In genomic region chr14:99284254-99285004, GRCh38 we compare ENCODE assay signal across 25 cellular contexts.
"Had no signal": no experiment of that assay in that cellular context is flagged by ENCODE, and none has a peak within 500 bp of the region (broad histone marks: within the 10 kb centered on the region; RNA-seq: fewer than 3 reads in every experiment).

No MANE protein-coding gene starts in this region.

- ATAC-seq: activated naive CD8-positive, alpha-beta T cell treated with anti-CD3 and anti-CD28 coated beads, Interleukin-2, amount 50 U/mL, for 24 hours; gastrocnemius medialis; left colon; mucosa of descending colon; right cardiac atrium; T-helper 17 cell; upper lobe of right lung had no signal

- H3K4me1 Mint-ChIP-seq: neural crest cell had no signal

- H3K27ac Mint-ChIP-seq: activated CD4-positive, alpha-beta memory T cell treated with anti-CD3 and anti-CD28 coated beads, Interleukin-2, amount 10 ng/mL, durations not matched to agents 7 days and 5 days; activated naive CD8-positive, alpha-beta T cell treated with anti-CD3 and anti-CD28 coated beads, Interleukin-2, amount 50 U/mL, for 24 hours; activated T-helper 1 cell treated with anti-CD3 and anti-CD28 coated beads, Interleukin-12 subunit alpha, Interleukin-12 subunit beta, Interleukin-2, Interleukin-4 antibody, amounts not matched to agents 30 ng/mL and 10 ng/mL and 1 ng/mL, durations not matched to agents 14 hours and 24 hours and 36 hours; stimulated activated naive CD8-positive, alpha-beta T cell treated with anti-CD3 and anti-CD28 coated beads, Interleukin-15, Interleukin-2, amounts not matched to agents 100 ng/mL and 50 ng/mL, for 24 hours; T-helper 17 cell had no signal

- H3K36me3 ChIP-seq: esophagus muscularis mucosa, gastrocnemius medialis, ovary, thyroid gland, upper lobe of right lung had no signal

- H3K9me3 ChIP-seq: esophagus muscularis mucosa, gastrocnemius medialis, mucosa of descending colon, ovary, thyroid gland, upper lobe of right lung had no signal

- H3K9me3 Mint-ChIP-seq: activated CD4-positive, alpha-beta memory T cell treated with anti-CD3 and anti-CD28 coated beads, Interleukin-2, amount 10 ng/mL, durations not matched to agents 7 days and 5 days; activated naive CD8-positive, alpha-beta T cell treated with anti-CD3 and anti-CD28 coated beads, Interleukin-2, amount 50 U/mL, for 24 hours; activated T-helper 1 cell treated with anti-CD3 and anti-CD28 coated beads, Interleukin-12 subunit alpha, Interleukin-12 subunit beta, Interleukin-2, Interleukin-4 antibody, amounts not matched to agents 30 ng/mL and 10 ng/mL and 1 ng/mL, durations not matched to agents 14 hours and 24 hours and 36 hours; neural crest cell; stimulated activated naive CD8-positive, alpha-beta T cell treated with anti-CD3 and anti-CD28 coated beads, Interleukin-15, Interleukin-2, amounts not matched to agents 100 ng/mL and 50 ng/mL, for 24 hours had no signal

- H3K4me1 ChIP-seq: esophagus muscularis mucosa, gastrocnemius medialis, thyroid gland, upper lobe of right lung had no signal

- FAIRE-seq: endothelial cell of umbilical vein, keratinocyte had no signal

- H3K27me3 ChIP-seq: ovary, thyroid gland had no signal

- H3K27ac ChIP-seq: esophagus muscularis mucosa, gastrocnemius medialis, ovary, thyroid gland, upper lobe of right lung had no signal

- DNase-seq: activated CD4-positive, alpha-beta memory T cell treated with anti-CD3 and anti-CD28 coated beads, Interleukin-2, amount 10 ng/mL, durations not matched to agents 7 days and 5 days; activated CD4-positive, alpha-beta T cell treated with anti-CD3 and anti-CD28 coated beads for 48 hours; activated CD4-positive, CD25-positive, alpha-beta regulatory T cell; activated gamma-delta T cell; activated naive CD4-positive, alpha-beta T cell treated with anti-CD3 and anti-CD28 coated beads, Interleukin-2, amount 50 U/mL, for 16 hours; activated naive CD8-positive, alpha-beta T cell treated with anti-CD3 and anti-CD28 coated beads, Interleukin-2, amount 50 U/mL, for 24 hours; cortex of kidney; gastrocnemius medialis; hippocampal formation; left colon; mesenchymal stem cell; mucosa of descending colon; ovary; right cardiac atrium; stimulated activated CD4-positive, alpha-beta T cell treated with anti-CD3 and anti-CD28 coated beads, Interleukin-4, amount 100 ng/mL, for 24 hours; substantia nigra; T-helper 17 cell; thyroid gland; upper lobe of right lung had no signal

- H3K27me3 Mint-ChIP-seq: activated naive CD8-positive, alpha-beta T cell treated with anti-CD3 and anti-CD28 coated beads, Interleukin-2, amount 50 U/mL, for 24 hours; stimulated activated naive CD8-positive, alpha-beta T cell treated with anti-CD3 and anti-CD28 coated beads, Interleukin-15, Interleukin-2, amounts not matched to agents 100 ng/mL and 50 ng/mL, for 24 hours had no signal

- H3K4me3 Mint-ChIP-seq: activated CD4-positive, alpha-beta memory T cell treated with anti-CD3 and anti-CD28 coated beads, Interleukin-2, amount 10 ng/mL, durations not matched to agents 7 days and 5 days; activated naive CD8-positive, alpha-beta T cell treated with anti-CD3 and anti-CD28 coated beads, Interleukin-2, amount 50 U/mL, for 24 hours; activated T-helper 1 cell treated with anti-CD3 and anti-CD28 coated beads, Interleukin-12 subunit alpha, Interleukin-12 subunit beta, Interleukin-2, Interleukin-4 antibody, amounts not matched to agents 30 ng/mL and 10 ng/mL and 1 ng/mL, durations not matched to agents 14 hours and 24 hours and 36 hours; neural crest cell; stimulated activated naive CD8-positive, alpha-beta T cell treated with anti-CD3 and anti-CD28 coated beads, Interleukin-15, Interleukin-2, amounts not matched to agents 100 ng/mL and 50 ng/mL, for 24 hours; T-helper 17 cell had no signal

- H3K4me3 ChIP-seq: esophagus muscularis mucosa, gastrocnemius medialis, mucosa of descending colon, ovary, thyroid gland, upper lobe of right lung had no signal
